19 cellular contexts compared by ENCODE assay signal in genomic region chr20:3021327-3021726, GRCh38. TPM values are rescaled to one million over a fixed set of nuclear protein-coding genes. Genes with fewer than 3 reads are reported as not detected.
DNase-seq lines count a peak whose midpoint lies in the region; ATAC-seq, FAIRE-seq and TF ChIP-seq lines count a peak whose summit lies in the region.
"Had no signal": no experiment of that assay in that cellular context is flagged by ENCODE, and none has a peak within 500 bp of the region (broad histone marks: within the 10 kb centered on the region; RNA-seq: fewer than 3 reads in every experiment).

No MANE protein-coding gene starts in this region.

- peaks cover 64% of the 10 kb centered on the region for H3K36me3 Mint-ChIP-seq in activated CD4-positive, alpha-beta T cell treated with anti-CD3 and anti-CD28 coated beads, Interleukin-2, amount 10 ng/mL, durations not matched to agents 24 days and 14 days (ENCODE audit: low read depth)
- peaks cover 59% of the 10 kb centered on the region for H3K36me3 Mint-ChIP-seq in CD4-positive, CD25-positive, alpha-beta regulatory T cell
- peaks cover 21% of the 10 kb centered on the region for H3K36me3 Mint-ChIP-seq in stimulated activated effector memory CD8-positive, alpha-beta T cell treated with anti-CD3 and anti-CD28 coated beads, Interleukin-12 subunit alpha, Interleukin-12 subunit beta, amount 100 ng/mL, for 72 hours

- peak overlapping the region; percentile 43 for H3K27ac Mint-ChIP-seq in activated CD4-positive, alpha-beta T cell treated with anti-CD3 and anti-CD28 coated beads, Interleukin-2, amount 10 ng/mL, durations not matched to agents 24 days and 14 days
- peak overlapping the region in 2 of 3 donors; percentile 32 to 52 for H3K27ac Mint-ChIP-seq in CD4-positive, CD25-positive, alpha-beta regulatory T cell
- peak overlapping the region; percentile 81 for H3K27ac Mint-ChIP-seq in stimulated activated effector memory CD8-positive, alpha-beta T cell treated with anti-CD3 and anti-CD28 coated beads, Interleukin-12 subunit alpha, Interleukin-12 subunit beta, amount 100 ng/mL, for 72 hours
- H3K27ac Mint-ChIP-seq: H9 had no signal

- 86% methylated on average over 4 of the region's 4 CpGs for WGBS in K562 (ENCODE audit: insufficient coverage, low coverage, missing lambda C conversion rate)

- no peak overlapping the region for H3K4me3 Mint-ChIP-seq in activated CD4-positive, alpha-beta T cell treated with anti-CD3 and anti-CD28 coated beads, Interleukin-2, amount 10 ng/mL, durations not matched to agents 24 days and 14 days
- no peak overlapping the region for H3K4me3 Mint-ChIP-seq in CD4-positive, CD25-positive, alpha-beta regulatory T cell
- no peak overlapping the region for H3K4me3 Mint-ChIP-seq in stimulated activated effector memory CD8-positive, alpha-beta T cell treated with anti-CD3 and anti-CD28 coated beads, Interleukin-12 subunit alpha, Interleukin-12 subunit beta, amount 100 ng/mL, for 72 hours
- H3K4me3 Mint-ChIP-seq: H9 had no signal

- no peak for TF ChIP-seq POLR2A in K562 (conservative IDR thresholded peaks at IDR 0.05)

- H3K9me3 Mint-ChIP-seq in activated CD4-positive, alpha-beta T cell treated with anti-CD3 and anti-CD28 coated beads, Interleukin-2, amount 10 ng/mL, durations not matched to agents 24 days and 14 days, result no peaks in the 10 kb centered on the region
- peaks cover 0 to 4% (median 0%) of the 10 kb centered on the region in 7 donors for H3K9me3 Mint-ChIP-seq in CD4-positive, CD25-positive, alpha-beta regulatory T cell
- H3K9me3 Mint-ChIP-seq in stimulated activated effector memory CD8-positive, alpha-beta T cell treated with anti-CD3 and anti-CD28 coated beads, Interleukin-12 subunit alpha, Interleukin-12 subunit beta, amount 100 ng/mL, for 72 hours, result no peaks in the 10 kb centered on the region

- H3K27ac ChIP-seq in CD4-positive, CD25-positive, alpha-beta regulatory T cell (ENCODE audit: insufficient read depth, low read length, poor library complexity, severe bottlenecking), result no peak overlapping the region
- H3K27ac ChIP-seq in K562 (ENCODE audit: extremely low read depth, low read depth, low read length) (no peak overlapping the region), right atrium auricular region (no peak overlapping the region), caudate nucleus (ENCODE audit: low read depth, low read length) (no peak overlapping the region)

- H3K79me2 ChIP-seq in K562 (ENCODE audit: control insufficient read depth, insufficient read depth, low read length), result no peaks in the 10 kb centered on the region

- no peak overlapping the region for H2AFZ ChIP-seq in K562 (ENCODE audit: low read depth, low read length)

- no peak overlapping the region for H3K9ac ChIP-seq in K562 (ENCODE audit: insufficient read depth in 1 of 2, low read depth in 2 of 2, low read length in 2 of 2)

- no peak for ATAC-seq in CD4-positive, CD25-positive, alpha-beta regulatory T cell (ENCODE audit: low read depth in 2 of 2)
- no peak for ATAC-seq in K562
- ATAC-seq in stimulated activated effector memory CD8-positive, alpha-beta T cell treated with anti-CD3 and anti-CD28 coated beads, Interleukin-12 subunit alpha, Interleukin-12 subunit beta, amount 100 ng/mL, for 72 hours, result no peak
- ATAC-seq: PC-3 had no signal

- peaks cover 52% of the 10 kb centered on the region for H3K36me3 ChIP-seq in CD4-positive, CD25-positive, alpha-beta regulatory T cell (ENCODE audit: control insufficient read depth, insufficient read depth, low read length)
- H3K36me3 ChIP-seq in K562 (ENCODE audit: control insufficient read depth, insufficient read depth, low read length) (peaks cover 51% of the 10 kb centered on the region), right atrium auricular region (peaks cover 50% of the 10 kb centered on the region)

- POLR2A ChIA-PET in K562 (lab: Yijun Ruan, JAX), result no interaction called here

- H3K4me3 ChIP-seq in CD4-positive, CD25-positive, alpha-beta regulatory T cell (ENCODE audit: low read depth, low read length), result no peak overlapping the region
- H3K4me3 ChIP-seq in K562, result no peak overlapping the region
- no peak overlapping the region for H3K4me3 ChIP-seq in right atrium auricular region

- no peak overlapping the region for H3K4me2 ChIP-seq in K562 (ENCODE audit: insufficient read depth, low read length)

- intact Hi-C loops in activated CD4-positive, alpha-beta T cell treated with anti-CD3 and anti-CD28 coated beads, Interleukin-2, amount 10 ng/mL, durations not matched to agents 24 days and 14 days (cut with micrococcal nuclease), result no loop called here
- intact Hi-C loops in K562 (cut with micrococcal nuclease), result no loop called here

- no TSS peak for BruUV-seq in K562 (replicated peaks; lab: Mats Ljungman, UMichigan)

- in situ Hi-C loops in K562 (cut with MboI), result no loop called here

- TF ChIP-seq EP300 in K562 (IDR thresholded peaks at IDR 0.05; ENCODE audit: low read length), result no peak

- TF ChIP-seq CTCF in K562 (IDR thresholded peaks at IDR 0.05 in 2 of 3, conservative IDR thresholded peaks at IDR 0.05 in 1 of 3; ENCODE audit: insufficient read depth in 2 of 3, low read depth in 1 of 3, low read length in 3 of 3) (no peak), right atrium auricular region (IDR thresholded peaks at IDR 0.05) (no peak)

- no peaks in the 10 kb centered on the region for H3K9me1 ChIP-seq in K562 (ENCODE audit: control insufficient read depth, insufficient read depth, low read length)

- H3K4me1 ChIP-seq in CD4-positive, CD25-positive, alpha-beta regulatory T cell (ENCODE audit: control insufficient read depth, insufficient read depth, low read length, poor library complexity, severe bottlenecking), result no peaks in the 10 kb centered on the region
- no peaks in the 10 kb centered on the region; a peak in 1 of 5 replicates for H3K4me1 ChIP-seq in K562 (replicated peaks in 1 of 2; ENCODE audit: control insufficient read depth in 2 of 2, insufficient read depth in 2 of 2, low read length in 2 of 2)
- H3K4me1 ChIP-seq in right atrium auricular region, result no peaks in the 10 kb centered on the region

- H3K4me1 Mint-ChIP-seq in activated CD4-positive, alpha-beta T cell treated with anti-CD3 and anti-CD28 coated beads, Interleukin-2, amount 10 ng/mL, durations not matched to agents 24 days and 14 days, result peaks cover 5% of the 10 kb centered on the region
- H3K4me1 Mint-ChIP-seq in CD4-positive, CD25-positive, alpha-beta regulatory T cell, result peaks cover 0 to 7% (median 0%) of the 10 kb centered on the region in 4 donors
- H3K4me1 Mint-ChIP-seq in stimulated activated effector memory CD8-positive, alpha-beta T cell treated with anti-CD3 and anti-CD28 coated beads, Interleukin-12 subunit alpha, Interleukin-12 subunit beta, amount 100 ng/mL, for 72 hours, result no peaks in the 10 kb centered on the region
- H3K4me1 Mint-ChIP-seq: CD14-positive monocyte, H9 had no signal

- CTCF ChIA-PET in K562 (lab: Yijun Ruan, JAX; ENCODE audit: low intra/inter-chr PET ratio), result no interaction called here

- H3K27me3 Mint-ChIP-seq in activated CD4-positive, alpha-beta T cell treated with anti-CD3 and anti-CD28 coated beads, Interleukin-2, amount 10 ng/mL, durations not matched to agents 24 days and 14 days, result no peaks in the 10 kb centered on the region
- H3K27me3 Mint-ChIP-seq in CD4-positive, CD25-positive, alpha-beta regulatory T cell, result no peaks in the 10 kb centered on the region

- no peak for TF ChIP-seq RAD21 in K562 (CRISPR knock-in tag; conservative IDR thresholded peaks at IDR 0.05 in 1 of 2, IDR thresholded peaks at IDR 0.05 in 1 of 2)

- no peak for DNase-seq in activated CD4-positive, alpha-beta T cell treated with anti-CD3 and anti-CD28 coated beads, Interleukin-2, amount 10 ng/mL, durations not matched to agents 24 days and 14 days
- no peak for DNase-seq in activated CD4-positive, alpha-beta T cell treated with anti-CD3 and anti-CD28 coated beads for 4 hours
- no peak for DNase-seq in CD4-positive, CD25-positive, alpha-beta regulatory T cell
- DNase-seq in K562 (ENCODE audit: extremely low read depth in 1 of 4, low spot score in 3 of 4), result no peak
- no peak for DNase-seq in stimulated activated effector memory CD8-positive, alpha-beta T cell treated with anti-CD3 and anti-CD28 coated beads, Interleukin-12 subunit alpha, Interleukin-12 subunit beta, amount 100 ng/mL, for 72 hours (ENCODE audit: low spot score in 2 of 2)
- DNase-seq in right atrium auricular region (ENCODE audit: low spot score), result no peak
- DNase-seq in GF-D8 (lab: John Stamatoyannopoulos, UW), result no peak
- no peak for DNase-seq in caudate nucleus (lab: John Stamatoyannopoulos, UW)
- DNase-seq: 8988T, Calu3, DMS79, H9, Kasumi-1, NCI-H1105 treated with DMSO at 0.1 percent for 48 hours, NCI-H187, PC-3 had no signal

- no peaks in the 10 kb centered on the region for H3K27me3 ChIP-seq in CD4-positive, CD25-positive, alpha-beta regulatory T cell (ENCODE audit: control insufficient read depth, insufficient read depth, low read length)
- H3K27me3 ChIP-seq in K562 (ENCODE audit: control insufficient read depth in 2 of 2, insufficient read depth in 2 of 2, low read length in 2 of 2) (no peaks in the 10 kb centered on the region), right atrium auricular region (no peaks in the 10 kb centered on the region)

- FAIRE-seq in K562 (lab: Jason Lieb, UNC), result no peak
- FAIRE-seq: GM12891 had no signal

- H4K20me1 ChIP-seq in K562 (replicated peaks; ENCODE audit: control insufficient read depth, insufficient read depth, low read length), result no peaks in the 10 kb centered on the region

- H3K9me3 ChIP-seq in CD4-positive, CD25-positive, alpha-beta regulatory T cell (ENCODE audit: control insufficient read depth in 2 of 2, low read length in 2 of 2), result no peaks in the 10 kb centered on the region
- H3K9me3 ChIP-seq in K562 (replicated peaks; ENCODE audit: control insufficient read depth, insufficient read depth, low read depth, low read length), result no peaks in the 10 kb centered on the region
- H3K9me3 ChIP-seq in right atrium auricular region, result no peaks in the 10 kb centered on the region

RNA-seq across cellular contexts. Expression of gene GNRH2, which starts 22.1 kb away (rescaled TPM):
- 1.7 and 2.7 TPM in 2 replicates for total RNA-seq in activated CD4-positive, alpha-beta T cell treated with anti-CD3 and anti-CD28 coated beads, Interleukin-2, amount 10 ng/mL, durations not matched to agents 24 days and 14 days
- 1.9 TPM for total RNA-seq in CD4-positive, CD25-positive, alpha-beta regulatory T cell
- not detected for polyA plus RNA-seq in CD4-positive, CD25-positive, alpha-beta regulatory T cell
- total RNA-seq in K562 (2011; cell fraction: chromatin; rRNA removed; ENCODE audit: low replicate concordance), result 4.5 and 11.4 TPM in 2 replicates
- 4.3 and 7.2 TPM in 2 replicates for total RNA-seq in K562 (2011; cell fraction: nucleolus; rRNA removed)
- 4.7 and 4.8 TPM in 2 replicates for total RNA-seq in K562 (2011; cell fraction: nucleoplasm; rRNA removed)
- total RNA-seq in K562 (2014; rRNA removed) (0.50 TPM in 1 of 2 replicates, not detected in the other), K562 (2014; rRNA removed; fragmentation: Illumina TruSeq; extraction: Trizol) (not detected in 2 replicates), K562 (2015; rRNA removed; fragmentation: Illumina TruSeq; extraction: Trizol) (0.29 TPM in 1 of 2 replicates, not detected in the other), K562 (2021) (not detected in 2 replicates), right atrium auricular region (not detected)
- polyA plus RNA-seq in K562 (2011; rRNA removed) (0.18 TPM in 1 of 2 replicates, not detected in the other), K562 (2014; fragmentation: Illumina TruSeq; extraction: Trizol) (0.19 and 0.25 TPM in 2 replicates), K562 (2014; fragmentation: Nextera tagmentation; extraction: Ambion mirVana) (not detected), K562 (2014; rRNA removed) (0.11 and 0.18 TPM in 2 replicates)
- polyA plus RNA-seq in K562 (2011; cell fraction: cytosol; rRNA removed), result 0.97 TPM in 1 of 2 replicates, not detected in the other
- polyA plus RNA-seq in K562 (2011; cell fraction: nucleus; rRNA removed), result 0.34 and 2.2 TPM in 2 replicates
- polyA plus RNA-seq in K562 (2012), result 0.18 TPM in 2 replicates
- polyA minus RNA-seq in K562 (2011; rRNA and poly(A)+ RNA removed), result 0.75 and 0.81 TPM in 2 replicates
- polyA minus RNA-seq in K562 (2011; cell fraction: cytosol; rRNA and poly(A)+ RNA removed), result not detected in 2 replicates
- polyA minus RNA-seq in K562 (2011; cell fraction: nucleus; rRNA and poly(A)+ RNA removed), result 1.5 and 1.9 TPM in 2 replicates
- total RNA-seq: G401, PC-3 had no signal
- polyA plus RNA-seq: CD14-positive monocyte had no signal

RNA-seq across cellular contexts. Expression of gene MRPS26, which starts 24.5 kb away (rescaled TPM):
- total RNA-seq in activated CD4-positive, alpha-beta T cell treated with anti-CD3 and anti-CD28 coated beads, Interleukin-2, amount 10 ng/mL, durations not matched to agents 24 days and 14 days, result 123 and 130 TPM in 2 replicates
- 17.6 TPM for total RNA-seq in CD4-positive, CD25-positive, alpha-beta regulatory T cell
- 10 to 100 TPM; 69.6 to 78.8 (median 72.7) TPM for polyA plus RNA-seq in CD4-positive, CD25-positive, alpha-beta regulatory T cell
- total RNA-seq in K562 (2011; cell fraction: chromatin; rRNA removed; ENCODE audit: low replicate concordance), result 3.4 and 9.9 TPM in 2 replicates
- total RNA-seq in K562 (2011; cell fraction: nucleolus; rRNA removed), result 11.7 and 12.8 TPM in 2 replicates
- 7.6 and 10.5 TPM in 2 replicates for total RNA-seq in K562 (2011; cell fraction: nucleoplasm; rRNA removed)
- total RNA-seq in K562 (2014; rRNA removed), result 70.5 and 78.4 TPM in 2 replicates
- 19.9 and 24.6 TPM in 2 replicates for total RNA-seq in K562 (2014; rRNA removed; fragmentation: Illumina TruSeq; extraction: Trizol)
- total RNA-seq in K562 (2015; rRNA removed; fragmentation: Illumina TruSeq; extraction: Trizol), result 29.3 and 34.9 TPM in 2 replicates
- 48.8 and 49.5 TPM in 2 replicates for total RNA-seq in K562 (2021)
- 28.8 and 48.8 TPM in 2 replicates for polyA plus RNA-seq in K562 (2011; rRNA removed)
- polyA plus RNA-seq in K562 (2011; cell fraction: cytosol; rRNA removed), result 49.4 and 65.2 TPM in 2 replicates
- 23.8 and 30.7 TPM in 2 replicates for polyA plus RNA-seq in K562 (2011; cell fraction: nucleus; rRNA removed)
- polyA plus RNA-seq in K562 (2012), result 35.2 and 38.8 TPM in 2 replicates
- polyA plus RNA-seq in K562 (2014; fragmentation: Illumina TruSeq; extraction: Trizol), result 16.7 and 23.7 TPM in 2 replicates
- 1 to 10 TPM; 2.7 to 3.7 TPM for polyA plus RNA-seq in K562 (2014; fragmentation: Nextera tagmentation; extraction: Ambion mirVana)
- 68.1 and 74.1 TPM in 2 replicates for polyA plus RNA-seq in K562 (2014; rRNA removed)
- 8.1 and 11.2 TPM in 2 replicates for polyA minus RNA-seq in K562 (2011; rRNA and poly(A)+ RNA removed)
- polyA minus RNA-seq in K562 (2011; cell fraction: cytosol; rRNA and poly(A)+ RNA removed), result 9.4 and 19.7 TPM in 2 replicates
- polyA minus RNA-seq in K562 (2011; cell fraction: nucleus; rRNA and poly(A)+ RNA removed), result 7.1 and 9.4 TPM in 2 replicates
- total RNA-seq in right atrium auricular region, result 10 to 100 TPM; 44.7 to 45.4 TPM

RNA-seq across cellular contexts. Expression of gene OXT, which starts 50.1 kb away (rescaled TPM):
- total RNA-seq in activated CD4-positive, alpha-beta T cell treated with anti-CD3 and anti-CD28 coated beads, Interleukin-2, amount 10 ng/mL, durations not matched to agents 24 days and 14 days, result 0.73 TPM in 1 of 2 replicates, not detected in the other
- not detected for total RNA-seq in CD4-positive, CD25-positive, alpha-beta regulatory T cell
- under 1 TPM in 3 of 4 donors, not detected in 1; 0.50 to 0.83 (median 0.61) TPM for polyA plus RNA-seq in CD4-positive, CD25-positive, alpha-beta regulatory T cell
- total RNA-seq in K562 (2011; cell fraction: chromatin; rRNA removed; ENCODE audit: low replicate concordance), result not detected in 2 replicates
- total RNA-seq in K562 (2011; cell fraction: nucleolus; rRNA removed), result not detected in 2 replicates
- not detected in 2 replicates for total RNA-seq in K562 (2011; cell fraction: nucleoplasm; rRNA removed)
- total RNA-seq in K562 (2014; rRNA removed) (not detected in 2 replicates), K562 (2014; rRNA removed; fragmentation: Illumina TruSeq; extraction: Trizol) (not detected in 2 replicates), K562 (2015; rRNA removed; fragmentation: Illumina TruSeq; extraction: Trizol) (not detected in 2 replicates), K562 (2021) (not detected in 2 replicates), right atrium auricular region (not detected)
- polyA plus RNA-seq in K562 (2011; rRNA removed) (not detected in 2 replicates), K562 (2014; fragmentation: Illumina TruSeq; extraction: Trizol) (not detected in 2 replicates), K562 (2014; fragmentation: Nextera tagmentation; extraction: Ambion mirVana) (not detected), K562 (2014; rRNA removed) (not detected in 2 replicates)
- not detected in 2 replicates for polyA plus RNA-seq in K562 (2011; cell fraction: cytosol; rRNA removed)
- polyA plus RNA-seq in K562 (2011; cell fraction: nucleus; rRNA removed), result not detected in 2 replicates
- polyA plus RNA-seq in K562 (2012), result not detected in 2 replicates
- polyA minus RNA-seq in K562 (2011; rRNA and poly(A)+ RNA removed), result not detected in 2 replicates
- polyA minus RNA-seq in K562 (2011; cell fraction: cytosol; rRNA and poly(A)+ RNA removed), result not detected in 2 replicates
- polyA minus RNA-seq in K562 (2011; cell fraction: nucleus; rRNA and poly(A)+ RNA removed), result not detected in 2 replicates
- total RNA-seq: Calu3, G401, H9, PC-3 had no signal
- polyA plus RNA-seq: CD14-positive monocyte had no signal
